Comparison of ENCODE assay signal across 22 cellular contexts in the genomic region with DNA sequence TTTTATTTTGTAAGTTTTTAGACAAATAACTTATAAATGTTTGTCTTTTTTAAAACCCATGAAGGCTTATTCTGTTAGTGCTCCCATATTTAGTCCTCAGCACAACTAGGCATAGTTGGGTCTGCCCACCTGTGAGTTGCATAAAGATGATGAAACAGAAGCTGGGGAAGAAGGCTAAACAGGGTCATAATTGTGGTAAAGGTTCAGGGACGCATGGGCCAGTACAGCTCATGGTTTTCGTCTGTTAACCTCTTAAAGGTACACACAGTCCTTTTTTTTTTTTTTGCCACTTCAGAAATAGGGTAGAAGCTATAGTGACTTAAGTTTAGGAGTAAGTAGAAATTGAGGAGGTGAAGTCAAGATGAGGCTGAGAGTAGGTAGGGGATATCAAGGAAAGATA.
"Had no signal": no experiment of that assay in that cellular context is flagged by ENCODE, and none has a peak within 500 bp of the region (broad histone marks: within the 10 kb centered on the region; RNA-seq: fewer than 3 reads in every experiment).

No MANE protein-coding gene starts in this region.

- H3K4me1 ChIP-seq: gastrocnemius medialis, testis, uterus had no signal

- ATAC-seq: effector memory CD8-positive, alpha-beta T cell; esophagus mucosa; gastrocnemius medialis; mucosa of descending colon; sciatic nerve; stimulated activated memory B cell treated with anti-CD40 and anti-IgM and Interleukin-4, amounts not matched to agents 10 μg/mL and 1 μg/mL and 100 μg/mL, for 72 hours; T-helper 17 cell had no signal

- H3K27ac ChIP-seq: gastrocnemius medialis, testis, uterus had no signal

- DNase-seq: activated CD4-positive, alpha-beta T cell treated with anti-CD3 and anti-CD28 coated beads for 4 hours; activated CD4-positive, alpha-beta T cell treated with anti-CD3 and anti-CD28 coated beads, Interleukin-2, amount 50 U/mL, for 48 hours; activated CD4-positive, CD25-positive, alpha-beta regulatory T cell; activated gamma-delta T cell; activated naive CD4-positive, alpha-beta T cell treated with anti-CD3 and anti-CD28 coated beads, Interleukin-2, amount 50 U/mL, for 16 hours; aorta; caudate nucleus; effector memory CD8-positive, alpha-beta T cell; gastrocnemius medialis; hypothalamus; mesenchymal stem cell; mucosa of descending colon; occipital lobe; small intestine; stimulated activated CD4-positive, alpha-beta T cell treated with anti-CD3 and anti-CD28 coated beads, Interleukin-15, amount 100 ng/mL, for 24 hours; T-helper 17 cell; testis; trophoblast cell; uterus had no signal

- H3K9me3 ChIP-seq: gastrocnemius medialis, mucosa of descending colon, testis, uterus had no signal

- H3K4me3 ChIP-seq: gastrocnemius medialis, mucosa of descending colon, testis, uterus had no signal

- H3K27me3 ChIP-seq: gastrocnemius medialis, testis, uterus had no signal

- H3K36me3 ChIP-seq: uterus had no signal
